8 cellular contexts compared by ENCODE assay signal in genomic region chr22:21937041-21937820, GRCh38. TPM values are rescaled to one million over a fixed set of nuclear protein-coding genes. Genes with fewer than 3 reads are reported as not detected.
A peak's percentile ranks its signal among the peaks of the same experiment; 100 is the strongest.
DNase-seq lines count a peak whose midpoint lies in the region; ATAC-seq lines count a peak whose summit lies in the region.

No MANE protein-coding gene starts in this region.

- no peak for ATAC-seq in stimulated activated naive CD8-positive, alpha-beta T cell treated with anti-CD3 and anti-CD28 coated beads, Interleukin-15, amount 100 ng/mL, for 72 hours
- no peak for ATAC-seq in stimulated activated naive CD8-positive, alpha-beta T cell treated with anti-CD3 and anti-CD28 coated beads, Interleukin-15, Interleukin-2, amounts not matched to agents 100 U/mL and 50 U/mL, for 24 hours
- ATAC-seq in GM18867 (IDR thresholded peaks at IDR 0.05; ENCODE audit: unreplicated experiment) = no peak

- peaks cover 34 to 50% of the 10 kb centered on the region in 2 donors for H3K4me1 ChIP-seq in muscle layer of duodenum (ENCODE audit: control insufficient read depth in 1 of 2, insufficient read depth in 2 of 2, low read length in 2 of 2)

- intact Hi-C loops in dendritic cell treated with granulocyte-macrophage colony-stimulating factor and Interleukin-4, amounts not matched to agents 40 ng/mL and 50 ng/mL, for 4 days (cut with micrococcal nuclease) = loop anchor here (2.0 to 5.0 kb wide), 3 partner anchors 70 to 225 kb away; partner anchors contain the start of gene MAPK1

- no peaks in the 10 kb centered on the region for H3K9me3 Mint-ChIP-seq in stimulated activated naive CD8-positive, alpha-beta T cell treated with anti-CD3 and anti-CD28 coated beads, Interleukin-15, amount 100 ng/mL, for 72 hours
- no peaks in the 10 kb centered on the region for H3K9me3 Mint-ChIP-seq in dendritic cell treated with granulocyte-macrophage colony-stimulating factor and Interleukin-4, amounts not matched to agents 40 ng/mL and 50 ng/mL, for 4 days

- peak overlapping the region; percentile 92 for H3K27ac ChIP-seq in muscle layer of duodenum (ENCODE audit: low read length)

- H3K4me1 Mint-ChIP-seq in stimulated activated naive CD8-positive, alpha-beta T cell treated with anti-CD3 and anti-CD28 coated beads, Interleukin-15, amount 100 ng/mL, for 72 hours = peaks cover 47% of the 10 kb centered on the region
- peaks cover 67% of the 10 kb centered on the region for H3K4me1 Mint-ChIP-seq in dendritic cell treated with granulocyte-macrophage colony-stimulating factor and Interleukin-4, amounts not matched to agents 40 ng/mL and 50 ng/mL, for 4 days (ENCODE audit: low read depth)

- peaks cover 91% of the 10 kb centered on the region for H3K36me3 Mint-ChIP-seq in dendritic cell treated with granulocyte-macrophage colony-stimulating factor and Interleukin-4, amounts not matched to agents 40 ng/mL and 50 ng/mL, for 4 days (ENCODE audit: low read depth)

- peak overlapping the region; percentile 3 to 32 for H3K27ac Mint-ChIP-seq in stimulated activated naive CD8-positive, alpha-beta T cell treated with anti-CD3 and anti-CD28 coated beads, Interleukin-15, amount 100 ng/mL, for 72 hours
- peak overlapping the region; percentile 100 for H3K27ac Mint-ChIP-seq in dendritic cell treated with granulocyte-macrophage colony-stimulating factor and Interleukin-4, amounts not matched to agents 40 ng/mL and 50 ng/mL, for 4 days

- no peaks in the 10 kb centered on the region for H3K27me3 Mint-ChIP-seq in stimulated activated naive CD8-positive, alpha-beta T cell treated with anti-CD3 and anti-CD28 coated beads, Interleukin-15, amount 100 ng/mL, for 72 hours
- H3K27me3 Mint-ChIP-seq in dendritic cell treated with granulocyte-macrophage colony-stimulating factor and Interleukin-4, amounts not matched to agents 40 ng/mL and 50 ng/mL, for 4 days = no peaks in the 10 kb centered on the region

- H3K27me3 ChIP-seq in muscle layer of duodenum (ENCODE audit: low read depth, low read length) = no peaks in the 10 kb centered on the region

- no peak for DNase-seq in stimulated activated naive CD8-positive, alpha-beta T cell treated with anti-CD3 and anti-CD28 coated beads, Interleukin-15, amount 100 ng/mL, for 72 hours
- DNase-seq in stimulated activated naive CD8-positive, alpha-beta T cell treated with anti-CD3 and anti-CD28 coated beads, Interleukin-15, Interleukin-2, amounts not matched to agents 100 U/mL and 50 U/mL, for 24 hours = no peak
- DNase-seq in iPS-NIHi11 (ENCODE audit: low spot score) = no peak
- DNase-seq in NCI-H774 (lab: John Stamatoyannopoulos, UW) = no peak
- no peak for DNase-seq in mucosa of gallbladder (ENCODE audit: low spot score)

- peaks cover 15 to 20% of the 10 kb centered on the region in 2 donors for H3K36me3 ChIP-seq in muscle layer of duodenum (ENCODE audit: control insufficient read depth in 1 of 2, insufficient read depth in 2 of 2, low read length in 2 of 2)

- H3K4me3 ChIP-seq in muscle layer of duodenum (ENCODE audit: low read depth in 1 of 2, low read length in 2 of 2) = peak overlapping the region; percentile 46 to 59

- no peaks in the 10 kb centered on the region for H3K9me3 ChIP-seq in muscle layer of duodenum (ENCODE audit: control insufficient read depth in 1 of 2, low read length in 2 of 2)

- H3K4me3 Mint-ChIP-seq in stimulated activated naive CD8-positive, alpha-beta T cell treated with anti-CD3 and anti-CD28 coated beads, Interleukin-15, amount 100 ng/mL, for 72 hours = peak overlapping the region in 1 of 2 donors; percentile 11
- peak overlapping the region; percentile 80 for H3K4me3 Mint-ChIP-seq in dendritic cell treated with granulocyte-macrophage colony-stimulating factor and Interleukin-4, amounts not matched to agents 40 ng/mL and 50 ng/mL, for 4 days

RNA-seq across cellular contexts. Expression of gene PPM1F, which starts 15.4 kb away (rescaled TPM):
- total RNA-seq in mucosa of gallbladder = 23.2 TPM

RNA-seq across cellular contexts. Expression of gene TOP3B, which starts 45.4 kb away (rescaled TPM):
- total RNA-seq in mucosa of gallbladder = 33.1 TPM
